Comparison of ENCODE assay signal across 8 cellular contexts in the genomic region with DNA sequence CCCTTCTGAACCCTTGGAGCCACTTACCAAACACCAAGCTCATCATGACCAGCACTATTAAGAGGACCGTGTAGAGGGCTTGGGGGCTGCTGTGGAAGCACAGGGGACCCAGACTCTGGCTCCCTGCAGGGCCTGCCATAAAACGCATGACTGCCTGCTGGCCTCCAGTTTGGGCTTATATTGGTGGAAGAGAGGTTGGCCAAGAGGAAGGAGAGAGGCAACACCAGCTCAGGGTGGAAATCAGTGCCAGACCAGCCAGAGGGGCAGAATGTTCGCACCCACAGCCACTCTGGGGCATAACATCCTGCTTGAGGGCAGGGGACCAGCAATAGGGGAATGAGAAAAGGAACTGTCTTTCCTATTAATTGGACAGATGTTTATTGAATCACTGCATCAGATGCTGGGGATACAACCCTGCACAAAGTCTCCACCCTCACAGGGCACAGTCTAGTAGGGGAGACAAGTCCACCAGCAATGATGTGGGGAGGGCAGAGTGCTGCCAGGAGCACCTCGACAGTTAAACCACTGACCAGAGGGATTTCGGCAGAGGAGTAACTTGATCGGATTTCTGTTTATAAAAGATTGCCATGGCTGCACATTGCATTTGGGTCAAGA. TPM values are rescaled to one million over a fixed set of nuclear protein-coding genes. Genes with fewer than 3 reads are reported as not detected.
DNase-seq lines count a peak whose midpoint lies in the region; ATAC-seq, FAIRE-seq and TF ChIP-seq lines count a peak whose summit lies in the region.

No MANE protein-coding gene starts in this region.

- H3K4me3 ChIP-seq in GM12878 (no peak overlapping the region), tibial artery (peak overlapping the region; percentile 49 to 64)

- H3K27ac ChIP-seq in GM12878 (ENCODE audit: control insufficient read depth, insufficient read depth) (no peak overlapping the region), tibial artery (peak overlapping the region; percentile 62 to 65)

- H2AFZ ChIP-seq in GM12878 (ENCODE audit: control insufficient read depth, low read depth, low read length): peak overlapping the region; percentile 79

- H3K27ac Mint-ChIP-seq in activated T-cell treated with anti-CD3 and anti-CD28 coated beads, Interleukin-2, amount 50 U/mL, for 72 hours: peak overlapping the region; percentile 61
- H3K27ac Mint-ChIP-seq in mesothelial cell of epicardium: peak overlapping the region; percentile 75

- intact Hi-C loops in GM12878 (cut with micrococcal nuclease; ENCODE audit: unreplicated experiment) (loop anchor here (1.0 to 5.0 kb wide), 4 partner anchors 52 to 183 kb away; no protein-coding TSS in a partner anchor), tibial artery (cut with DNase I; ENCODE audit: low total_unique reads) (no loop called here)

- H3K4me2 ChIP-seq in GM12878 (ENCODE audit: control insufficient read depth, insufficient read depth): peak overlapping the region; percentile 87

- H3K27me3 ChIP-seq in GM12878 (replicated peaks in 1 of 2; ENCODE audit: control insufficient read depth in 2 of 2, insufficient read depth in 2 of 2, low read length in 1 of 2) (no peaks in the 10 kb centered on the region), tibial artery (no peaks in the 10 kb centered on the region)

- BruUV-seq in GM12878 (replicated peaks; lab: Mats Ljungman, UMichigan): no TSS peak

- H3K4me1 Mint-ChIP-seq in activated T-cell treated with anti-CD3 and anti-CD28 coated beads, Interleukin-2, amount 50 U/mL, for 72 hours (ENCODE audit: low read depth): peaks cover 23% of the 10 kb centered on the region
- H3K4me1 Mint-ChIP-seq in mesothelial cell of epicardium: peaks cover 22% of the 10 kb centered on the region

- TF ChIP-seq RAD21 in GM12878 (IDR thresholded peaks at IDR 0.05; ENCODE audit: insufficient read depth, low read depth, low read length): no peak

- no peaks in the 10 kb centered on the region for H3K9me3 ChIP-seq in GM12878 (replicated peaks; ENCODE audit: control insufficient read depth, insufficient read depth, low read length)
- no peaks in the 10 kb centered on the region for H3K9me3 ChIP-seq in tibial artery

- H3K36me3 ChIP-seq in GM12878 (ENCODE audit: control insufficient read depth in 2 of 2, insufficient read depth in 2 of 2, low read length in 1 of 2): no peaks in the 10 kb centered on the region
- peaks cover 0 to 23% (median 0%) of the 10 kb centered on the region in 3 donors for H3K36me3 ChIP-seq in tibial artery

- H3K9me3 Mint-ChIP-seq in activated T-cell treated with anti-CD3 and anti-CD28 coated beads, Interleukin-2, amount 50 U/mL, for 72 hours: no peaks in the 10 kb centered on the region
- no peaks in the 10 kb centered on the region for H3K9me3 Mint-ChIP-seq in mesothelial cell of epicardium

- FAIRE-seq in GM12878 (lab: Jason Lieb, UNC): no peak

- ATAC-seq in activated T-cell treated with anti-CD3 and anti-CD28 coated beads, Interleukin-2, amount 50 U/mL, for 72 hours (replicated peaks in 1 of 2): peak; percentile 42 to 44
- ATAC-seq in GM12878: peak; percentile 59

- no peak for TF ChIP-seq EP300 in GM12878 (IDR thresholded peaks at IDR 0.05; ENCODE audit: borderline replicate concordance in 1 of 2, control insufficient read depth in 1 of 2, low read depth in 2 of 2, low read length in 2 of 2)

- no peaks in the 10 kb centered on the region for H4K20me1 ChIP-seq in GM12878 (ENCODE audit: control insufficient read depth, insufficient read depth)

- CTCF ChIA-PET in GM12878 (lab: Yijun Ruan, JAX): interaction anchor here (0.7 to 2.7 kb wide), 18 partner anchors 9 to 272 kb away, joined by 3 to 16 read pairs (median 4); no protein-coding TSS in a partner anchor

- POLR2A ChIA-PET in GM12878 (lab: Charles Lee): no interaction called here

- WGBS in GM12878 (ENCODE audit: insufficient coverage, insufficient replicate concordance, low lambda C conversion rate, missing lambda C conversion rate): 32% methylated on average over 6 of the region's 6 CpGs

- no peak for TF ChIP-seq CTCF in GM12878 (IDR thresholded peaks at IDR 0.05 in 2 of 3, conservative IDR thresholded peaks at IDR 0.05 in 1 of 3; ENCODE audit: control insufficient read depth in 2 of 3, extremely low read depth in 1 of 3, insufficient read depth in 1 of 3, low read depth in 3 of 3, low read length in 3 of 3)
- no peak for TF ChIP-seq CTCF in mesothelial cell of epicardium (IDR thresholded peaks at IDR 0.05; ENCODE audit: unreplicated experiment)
- TF ChIP-seq CTCF in tibial artery (IDR thresholded peaks at IDR 0.05): no peak

- RAD21 ChIA-PET in GM12878 (lab: Charles Lee; ENCODE audit: unreplicated experiment): interaction anchor here (0.7 to 2.5 kb wide), 7 partner anchors 8 to 243 kb away, joined by 3 to 30 read pairs (median 4); a partner anchor contains a TSS

- H3K9ac ChIP-seq in GM12878 (ENCODE audit: control insufficient read depth, insufficient read depth, low read length): peak overlapping the region; percentile 37

- no peaks in the 10 kb centered on the region for H3K79me2 ChIP-seq in GM12878 (ENCODE audit: control insufficient read depth, insufficient read depth, low read length)

- H3K36me3 Mint-ChIP-seq in activated T-cell treated with anti-CD3 and anti-CD28 coated beads, Interleukin-2, amount 50 U/mL, for 72 hours (ENCODE audit: insufficient read depth in 2 of 2): peaks cover 0 to 3% of the 10 kb centered on the region in 2 donors
- no peaks in the 10 kb centered on the region for H3K36me3 Mint-ChIP-seq in mesothelial cell of epicardium

- SMC1A ChIA-PET in GM12878 (lab: Charles Lee; ENCODE audit: uncharacterized antibody, unreplicated experiment): interaction anchor here (1.8 to 2.5 kb wide), 2 partner anchors 59 to 150 kb away, joined by 6 to 12 read pairs; a partner anchor contains a TSS

- TF ChIP-seq POLR2A in GM12878 (IDR thresholded peaks at IDR 0.05; ENCODE audit: low read depth, low read length): no peak

- DNase-seq in activated T-cell treated with anti-CD3 and anti-CD28 coated beads, Interleukin-2, amount 50 U/mL, for 72 hours: no peak
- no peak for DNase-seq in activated T-cell treated with anti-CD3 and anti-CD28 coated beads, Interleukin-2, amount 50 U/mL, for 48 hours
- DNase-seq in GM12878 (ENCODE audit: low read depth, low spot score): no peak
- no peak for DNase-seq in mesothelial cell of epicardium (ENCODE audit: low spot score in 2 of 2, unreplicated experiment in 2 of 2)
- DNase-seq in tibial artery: no peak
- DNase-seq in D341Med (ENCODE audit: low spot score): no peak
- DNase-seq in SHP77 (lab: John Stamatoyannopoulos, UW): no peak
- no peak for DNase-seq in stimulated activated CD4-positive, alpha-beta T cell treated with anti-CD3 and anti-CD28 coated beads, Interleukin-1b, Interleukin-23, amount 100 ng/mL, for 48 hours

- peak overlapping the region; percentile 83 to 91 for H3K4me3 Mint-ChIP-seq in activated T-cell treated with anti-CD3 and anti-CD28 coated beads, Interleukin-2, amount 50 U/mL, for 72 hours
- peak overlapping the region; percentile 80 for H3K4me3 Mint-ChIP-seq in mesothelial cell of epicardium

- in situ Hi-C loops in GM12878 (cut with MboI): no loop called here

- no peaks in the 10 kb centered on the region for H3K27me3 Mint-ChIP-seq in activated T-cell treated with anti-CD3 and anti-CD28 coated beads, Interleukin-2, amount 50 U/mL, for 72 hours (ENCODE audit: low read depth)
- no peaks in the 10 kb centered on the region for H3K27me3 Mint-ChIP-seq in mesothelial cell of epicardium (ENCODE audit: low read depth)

- H3K4me1 ChIP-seq in GM12878 (ENCODE audit: control insufficient read depth, insufficient read depth, low read length): peaks cover 6% of the 10 kb centered on the region
- H3K4me1 ChIP-seq in tibial artery: peaks cover 0 to 23% (median 12%) of the 10 kb centered on the region in 4 donors

RNA-seq across cellular contexts. Expression of a gene that starts 0.5 kb away (rescaled TPM):
- 1 to 10 TPM; 2.3 to 6.9 TPM for total RNA-seq in activated T-cell treated with anti-CD3 and anti-CD28 coated beads, Interleukin-2, amount 50 U/mL, for 72 hours
- 0.46 TPM in 1 of 2 replicates, not detected in the other for total RNA-seq in GM12878 (2013; cell fraction: nucleolus; rRNA removed)
- total RNA-seq in GM12878 (2014; rRNA removed): 0.71 and 1.5 TPM in 2 replicates
- total RNA-seq in GM12878 (2014; rRNA removed; fragmentation: Illumina TruSeq; extraction: Trizol): 0.76 and 0.92 TPM in 2 replicates
- 1.7 and 1.8 TPM in 2 replicates for total RNA-seq in GM12878 (2021)
- 0.85 TPM for polyA plus RNA-seq in GM12878 (2011; ENCODE audit: low read depth)
- polyA plus RNA-seq in GM12878 (2011; rRNA removed): 1.3 and 2.6 TPM in 2 replicates
- polyA plus RNA-seq in GM12878 (2011; cell fraction: cytosol; rRNA removed): 2.6 and 3.3 TPM in 2 replicates
- polyA plus RNA-seq in GM12878 (2011; cell fraction: nucleus; rRNA removed): 5.9 and 7.5 TPM in 2 replicates
- 1.1 and 1.7 TPM in 2 replicates for polyA plus RNA-seq in GM12878 (2012)
- 1.7 and 2.5 TPM in 2 replicates for polyA plus RNA-seq in GM12878 (2014; fragmentation: Illumina TruSeq; extraction: Trizol)
- 1 to 10 TPM in 1 of 2 experiments, under 1 TPM in 1; 0.87 to 1.2 TPM for polyA plus RNA-seq in GM12878 (2014; fragmentation: Nextera tagmentation; extraction: Ambion mirVana)
- 0.98 and 1.8 TPM in 2 replicates for polyA plus RNA-seq in GM12878 (2014; rRNA removed)
- polyA plus RNA-seq in GM12878 (2016; fragmentation: Nextera tagmentation; extraction: Ambion mirVana): 1 to 10 TPM; 4.0 to 6.1 TPM
- 0.66 and 0.72 TPM in 2 replicates for polyA minus RNA-seq in GM12878 (2011; rRNA and poly(A)+ RNA removed)
- polyA minus RNA-seq in GM12878 (2011; cell fraction: cytosol; rRNA and poly(A)+ RNA removed): not detected in 2 replicates
- 0.24 and 0.96 TPM in 2 replicates for polyA minus RNA-seq in GM12878 (2011; cell fraction: nucleus; rRNA and poly(A)+ RNA removed)
- total RNA-seq in mesothelial cell of epicardium: 1.5 to 2.3 TPM (median 2.3 TPM) in 3 replicates

RNA-seq across cellular contexts. Expression of a gene that starts 10.6 kb away (rescaled TPM):
- total RNA-seq in activated T-cell treated with anti-CD3 and anti-CD28 coated beads, Interleukin-2, amount 50 U/mL, for 72 hours: 10 to 100 TPM; 21.3 to 26.9 TPM
- total RNA-seq in GM12878 (2013; cell fraction: nucleolus; rRNA removed): 32.1 and 40.5 TPM in 2 replicates
- total RNA-seq in GM12878 (2014; rRNA removed) (3.8 and 5.1 TPM in 2 replicates), GM12878 (2014; rRNA removed; fragmentation: Illumina TruSeq; extraction: Trizol) (3.9 and 4.4 TPM in 2 replicates), GM12878 (2021) (11.1 and 16.5 TPM in 2 replicates), mesothelial cell of epicardium (34.2 to 37.5 TPM (median 36.5 TPM) in 3 replicates)
- 29.8 TPM for polyA plus RNA-seq in GM12878 (2011; ENCODE audit: low read depth)
- polyA plus RNA-seq in GM12878 (2011; rRNA removed) (5.1 and 6.2 TPM in 2 replicates), GM12878 (2014; fragmentation: Illumina TruSeq; extraction: Trizol) (12.8 and 14.3 TPM in 2 replicates), GM12878 (2014; fragmentation: Nextera tagmentation; extraction: Ambion mirVana) (1 to 10 TPM; 3.2 to 6.5 TPM), GM12878 (2014; rRNA removed) (8.5 and 11.2 TPM in 2 replicates), GM12878 (2016; fragmentation: Nextera tagmentation; extraction: Ambion mirVana) (10 to 100 TPM in 1 of 2 experiments, 1 to 10 TPM in 1; 9.7 to 10.5 TPM)
- 4.2 and 5.5 TPM in 2 replicates for polyA plus RNA-seq in GM12878 (2011; cell fraction: cytosol; rRNA removed)
- 67.7 and 71.9 TPM in 2 replicates for polyA plus RNA-seq in GM12878 (2011; cell fraction: nucleus; rRNA removed)
- polyA plus RNA-seq in GM12878 (2012): 18.7 and 40.5 TPM in 2 replicates
- 4.2 and 5.9 TPM in 2 replicates for polyA minus RNA-seq in GM12878 (2011; rRNA and poly(A)+ RNA removed)
- 1.0 TPM in 1 of 2 replicates, not detected in the other for polyA minus RNA-seq in GM12878 (2011; cell fraction: cytosol; rRNA and poly(A)+ RNA removed)
- 5.1 and 7.4 TPM in 2 replicates for polyA minus RNA-seq in GM12878 (2011; cell fraction: nucleus; rRNA and poly(A)+ RNA removed)

RNA-seq across cellular contexts. Expression of a gene that starts 14.5 kb away (rescaled TPM):
- total RNA-seq in activated T-cell treated with anti-CD3 and anti-CD28 coated beads, Interleukin-2, amount 50 U/mL, for 72 hours: 100 to 1,000 TPM; 208 to 209 TPM
- 106 and 134 TPM in 2 replicates for total RNA-seq in GM12878 (2013; cell fraction: nucleolus; rRNA removed)
- total RNA-seq in GM12878 (2014; rRNA removed) (271 and 286 TPM in 2 replicates), GM12878 (2014; rRNA removed; fragmentation: Illumina TruSeq; extraction: Trizol) (189 and 205 TPM in 2 replicates), GM12878 (2021) (203 and 229 TPM in 2 replicates), mesothelial cell of epicardium (155 to 157 TPM (median 157 TPM) in 3 replicates)
- polyA plus RNA-seq in GM12878 (2011; ENCODE audit: low read depth): 266 TPM
- polyA plus RNA-seq in GM12878 (2011; rRNA removed) (27.1 and 56.3 TPM in 2 replicates), GM12878 (2014; fragmentation: Illumina TruSeq; extraction: Trizol) (371 and 380 TPM in 2 replicates), GM12878 (2014; fragmentation: Nextera tagmentation; extraction: Ambion mirVana) (100 to 1,000 TPM; 286 to 361 TPM), GM12878 (2014; rRNA removed) (118 and 150 TPM in 2 replicates), GM12878 (2016; fragmentation: Nextera tagmentation; extraction: Ambion mirVana) (100 to 1,000 TPM; 380 to 405 TPM)
- 116 and 178 TPM in 2 replicates for polyA plus RNA-seq in GM12878 (2011; cell fraction: cytosol; rRNA removed)
- 147 and 153 TPM in 2 replicates for polyA plus RNA-seq in GM12878 (2011; cell fraction: nucleus; rRNA removed)
- 279 and 302 TPM in 2 replicates for polyA plus RNA-seq in GM12878 (2012)
- polyA minus RNA-seq in GM12878 (2011; rRNA and poly(A)+ RNA removed): 142 and 149 TPM in 2 replicates
- polyA minus RNA-seq in GM12878 (2011; cell fraction: cytosol; rRNA and poly(A)+ RNA removed): 76.6 and 76.8 TPM in 2 replicates
- polyA minus RNA-seq in GM12878 (2011; cell fraction: nucleus; rRNA and poly(A)+ RNA removed): 29.1 and 40.5 TPM in 2 replicates

RNA-seq across cellular contexts. Expression of a gene that starts 15.5 kb away (rescaled TPM):
- total RNA-seq in activated T-cell treated with anti-CD3 and anti-CD28 coated beads, Interleukin-2, amount 50 U/mL, for 72 hours: 10 to 100 TPM; 30.3 to 37.7 TPM
- total RNA-seq in GM12878 (2013; cell fraction: nucleolus; rRNA removed): 18.5 and 19.3 TPM in 2 replicates
- total RNA-seq in GM12878 (2014; rRNA removed) (11.3 and 11.7 TPM in 2 replicates), GM12878 (2014; rRNA removed; fragmentation: Illumina TruSeq; extraction: Trizol) (16.2 and 17.1 TPM in 2 replicates), GM12878 (2021) (17.1 and 17.9 TPM in 2 replicates), mesothelial cell of epicardium (12.7 to 14.8 TPM (median 14.3 TPM) in 3 replicates)
- polyA plus RNA-seq in GM12878 (2011; ENCODE audit: low read depth): 7.9 TPM
- polyA plus RNA-seq in GM12878 (2011; rRNA removed) (14.7 and 14.8 TPM in 2 replicates), GM12878 (2014; fragmentation: Illumina TruSeq; extraction: Trizol) (23.9 and 30.5 TPM in 2 replicates), GM12878 (2014; fragmentation: Nextera tagmentation; extraction: Ambion mirVana) (10 to 100 TPM; 11.9 to 13.0 TPM), GM12878 (2014; rRNA removed) (19.5 and 20.1 TPM in 2 replicates), GM12878 (2016; fragmentation: Nextera tagmentation; extraction: Ambion mirVana) (10 to 100 TPM; 36.0 to 36.3 TPM)
- polyA plus RNA-seq in GM12878 (2011; cell fraction: cytosol; rRNA removed): 20.3 and 20.7 TPM in 2 replicates
- polyA plus RNA-seq in GM12878 (2011; cell fraction: nucleus; rRNA removed): 14.7 and 15.8 TPM in 2 replicates
- polyA plus RNA-seq in GM12878 (2012): 16.4 TPM in 2 replicates
- polyA minus RNA-seq in GM12878 (2011; rRNA and poly(A)+ RNA removed): 5.7 and 11.7 TPM in 2 replicates
- 1.9 and 6.3 TPM in 2 replicates for polyA minus RNA-seq in GM12878 (2011; cell fraction: cytosol; rRNA and poly(A)+ RNA removed)
- 8.6 and 13.2 TPM in 2 replicates for polyA minus RNA-seq in GM12878 (2011; cell fraction: nucleus; rRNA and poly(A)+ RNA removed)

RNA-seq across cellular contexts. Expression of a gene that starts 19.8 kb away (rescaled TPM):
- 10 to 100 TPM; 21.1 to 22.5 TPM for total RNA-seq in activated T-cell treated with anti-CD3 and anti-CD28 coated beads, Interleukin-2, amount 50 U/mL, for 72 hours
- total RNA-seq in GM12878 (2013; cell fraction: nucleolus; rRNA removed): 16.8 and 17.6 TPM in 2 replicates
- total RNA-seq in GM12878 (2014; rRNA removed) (20.4 and 21.6 TPM in 2 replicates), GM12878 (2014; rRNA removed; fragmentation: Illumina TruSeq; extraction: Trizol) (16.2 and 16.5 TPM in 2 replicates), GM12878 (2021) (16.1 and 17.4 TPM in 2 replicates), mesothelial cell of epicardium (19.0 to 19.3 TPM (median 19.2 TPM) in 3 replicates)
- polyA plus RNA-seq in GM12878 (2011; ENCODE audit: low read depth): 6.6 TPM
- polyA plus RNA-seq in GM12878 (2011; rRNA removed) (8.0 and 8.1 TPM in 2 replicates), GM12878 (2014; fragmentation: Illumina TruSeq; extraction: Trizol) (8.2 and 13.4 TPM in 2 replicates), GM12878 (2014; fragmentation: Nextera tagmentation; extraction: Ambion mirVana) (under 1 TPM in 1 of 2 experiments, not detected in 1; 0.16 TPM), GM12878 (2014; rRNA removed) (18.6 and 19.3 TPM in 2 replicates), GM12878 (2016; fragmentation: Nextera tagmentation; extraction: Ambion mirVana) (10 to 100 TPM; 17.3 to 20.1 TPM)
- 7.9 and 10.2 TPM in 2 replicates for polyA plus RNA-seq in GM12878 (2011; cell fraction: cytosol; rRNA removed)
- polyA plus RNA-seq in GM12878 (2011; cell fraction: nucleus; rRNA removed): 6.9 and 9.0 TPM in 2 replicates
- 13.4 and 14.9 TPM in 2 replicates for polyA plus RNA-seq in GM12878 (2012)
- polyA minus RNA-seq in GM12878 (2011; rRNA and poly(A)+ RNA removed): 6.9 and 15.1 TPM in 2 replicates
- polyA minus RNA-seq in GM12878 (2011; cell fraction: cytosol; rRNA and poly(A)+ RNA removed): 3.6 and 4.4 TPM in 2 replicates
- 12.0 and 16.6 TPM in 2 replicates for polyA minus RNA-seq in GM12878 (2011; cell fraction: nucleus; rRNA and poly(A)+ RNA removed)
